In genomic region chr9:126723807-126724172, GRCh38 we compare ENCODE assay signal across 7 cellular contexts.
A peak's percentile ranks its signal among the peaks of the same experiment; 100 is the strongest.
DNase-seq lines count a peak whose midpoint lies in the region; ATAC-seq and TF ChIP-seq lines count a peak whose summit lies in the region.

No MANE protein-coding gene starts in this region.

- no peak for TF ChIP-seq CTCF in neural crest cell (conservative IDR thresholded peaks at IDR 0.05)

- DNase-seq in ELR (ENCODE audit: low read depth) (peak; percentile 37), NCI-H2227 treated with DMSO at 0.1 percent for 48 hours (lab: John Stamatoyannopoulos, UW) (peak; percentile 40), cerebellar cortex (ENCODE audit: low spot score) (peak; percentile 91), neural crest cell (ENCODE audit: low read depth, low spot score) (no peak), NK-92 (lab: John Stamatoyannopoulos, UW; ENCODE audit: unreplicated experiment) (no peak), NCI-H510A treated with DMSO at 0.1 percent for 48 hours (lab: John Stamatoyannopoulos, UW) (no peak)

- peak overlapping the region; percentile 56 for H3K4me3 Mint-ChIP-seq in neural crest cell

- H3K9me3 Mint-ChIP-seq in neural crest cell: peaks cover under 1% of the 10 kb centered on the region

- H3K27ac Mint-ChIP-seq in neural crest cell (ENCODE audit: unreplicated experiment): no peak overlapping the region

- no peak for ATAC-seq in HG03342 (IDR thresholded peaks at IDR 0.05; ENCODE audit: unreplicated experiment)

- peaks cover under 1% of the 10 kb centered on the region for H3K36me3 Mint-ChIP-seq in neural crest cell (ENCODE audit: low read depth)

- H3K4me1 Mint-ChIP-seq in neural crest cell: peaks cover 32% of the 10 kb centered on the region

- peaks cover 75% of the 10 kb centered on the region for H3K27me3 Mint-ChIP-seq in neural crest cell (ENCODE audit: low read depth)

Comparison
In these comparisons a context has a peak if more than half of its experiments do, and no peak if none do; other contexts are left out.
1. DNase-seq: peak in ELR (single experiment), NCI-H2227 treated with DMSO at 0.1 percent for 48 hours (single experiment) and cerebellar cortex (single experiment); none in neural crest cell (single experiment), NK-92 (single experiment) and NCI-H510A treated with DMSO at 0.1 percent for 48 hours (single experiment).